28 cellular contexts compared by ENCODE assay signal in genomic region chr12:76244298-76244697, GRCh38.
"Had no signal": no experiment of that assay in that cellular context is flagged by ENCODE, and none has a peak within 500 bp of the region (broad histone marks: within the 10 kb centered on the region; RNA-seq: fewer than 3 reads in every experiment).

No MANE protein-coding gene starts in this region.

- H3K27me3 Mint-ChIP-seq: memory B cell, progenitor cell of endocrine pancreas had no signal

- H3K27me3 ChIP-seq: dorsolateral prefrontal cortex, esophagus squamous epithelium, foreskin keratinocyte, gastroesophageal sphincter, neural progenitor cell, tibial nerve, upper lobe of left lung had no signal

- ATAC-seq: foreskin keratinocyte; gastroesophageal sphincter; left colon; mucosa of descending colon; natural killer cell treated with Interleukin-12 subunit alpha and Interleukin-12 subunit beta and Interleukin-15 and Interleukin-18, amount 100 ng/mL, for 72 hours; sciatic nerve; stimulated activated effector memory CD8-positive, alpha-beta T cell treated with anti-CD3 and anti-CD28 coated beads, Interleukin-12 subunit alpha, Interleukin-12 subunit beta, amount 100 ng/mL, for 72 hours had no signal

- H3K9me3 ChIP-seq: esophagus squamous epithelium, gastroesophageal sphincter, mucosa of descending colon, thoracic aorta, tibial nerve, upper lobe of left lung had no signal

- H3K9me3 Mint-ChIP-seq: immature natural killer cell; memory B cell; naive B cell; natural killer cell treated with Interleukin-12 subunit alpha and Interleukin-12 subunit beta and Interleukin-15 and Interleukin-18, amount 100 ng/mL, for 72 hours; neural progenitor cell; stimulated activated effector memory CD8-positive, alpha-beta T cell treated with anti-CD3 and anti-CD28 coated beads, Interleukin-12 subunit alpha, Interleukin-12 subunit beta, amount 100 ng/mL, for 72 hours had no signal

- H3K27ac Mint-ChIP-seq: immature natural killer cell; memory B cell; mesothelial cell of epicardium; naive B cell; natural killer cell treated with Interleukin-12 subunit alpha and Interleukin-12 subunit beta and Interleukin-15 and Interleukin-18, amount 100 ng/mL, for 72 hours; neural progenitor cell; progenitor cell of endocrine pancreas; stimulated activated effector memory CD8-positive, alpha-beta T cell treated with anti-CD3 and anti-CD28 coated beads, Interleukin-12 subunit alpha, Interleukin-12 subunit beta, amount 100 ng/mL, for 72 hours had no signal

- H3K4me1 ChIP-seq: foreskin keratinocyte, parathyroid adenoma, upper lobe of left lung had no signal

- H3K4me1 Mint-ChIP-seq: immature natural killer cell; memory B cell; naive B cell; stimulated activated effector memory CD8-positive, alpha-beta T cell treated with anti-CD3 and anti-CD28 coated beads, Interleukin-12 subunit alpha, Interleukin-12 subunit beta, amount 100 ng/mL, for 72 hours had no signal

- DNase-seq: central memory CD4-positive, alpha-beta T cell; dorsolateral prefrontal cortex; effector CD4-positive, alpha-beta T cell; esophagus squamous epithelium; foreskin keratinocyte; hypothalamus; immature natural killer cell; islet precursor cell; kidney glomerular epithelial cell; left colon; mucosa of descending colon; naive B cell; stimulated activated CD4-positive, alpha-beta T cell treated with anti-CD3 and anti-CD28 coated beads, Interleukin-2, amount 100 ng/mL, for 24 hours; stimulated activated CD4-positive, alpha-beta T cell treated with anti-CD3 and anti-CD28 coated beads, Interleukin-4, amount 100 ng/mL, for 24 hours; stimulated activated naive CD4-positive, alpha-beta T cell treated with Interleukin-2 at 50 U/mL for 16 hours; upper lobe of left lung had no signal

- H3K4me3 ChIP-seq: dorsolateral prefrontal cortex, esophagus squamous epithelium, gastroesophageal sphincter, lung, mucosa of descending colon, neural progenitor cell, thoracic aorta, tibial nerve, upper lobe of left lung had no signal

- H3K27ac ChIP-seq: dorsolateral prefrontal cortex, esophagus squamous epithelium, foreskin keratinocyte, gastroesophageal sphincter, neural progenitor cell, parathyroid adenoma, thoracic aorta, tibial nerve, upper lobe of left lung had no signal

- H3K36me3 ChIP-seq: esophagus squamous epithelium, gastroesophageal sphincter, neural progenitor cell, thoracic aorta, tibial nerve, upper lobe of left lung had no signal

- H3K4me3 Mint-ChIP-seq: immature natural killer cell; memory B cell; mesothelial cell of epicardium; naive B cell; natural killer cell treated with Interleukin-12 subunit alpha and Interleukin-12 subunit beta and Interleukin-15 and Interleukin-18, amount 100 ng/mL, for 72 hours; neural progenitor cell; stimulated activated effector memory CD8-positive, alpha-beta T cell treated with anti-CD3 and anti-CD28 coated beads, Interleukin-12 subunit alpha, Interleukin-12 subunit beta, amount 100 ng/mL, for 72 hours had no signal
